28 cellular contexts compared by ENCODE assay signal in genomic region chr18:45060102-45060501, GRCh38.
A peak's percentile ranks its signal among the peaks of the same experiment; 100 is the strongest.
DNase-seq lines count a peak whose midpoint lies in the region; ATAC-seq and TF ChIP-seq lines count a peak whose summit lies in the region.
"Had no signal": no experiment of that assay in that cellular context is flagged by ENCODE, and none has a peak within 500 bp of the region (broad histone marks: within the 10 kb centered on the region; RNA-seq: fewer than 3 reads in every experiment).

No MANE protein-coding gene starts in this region.

- H3K27me3 ChIP-seq in ACC112 (ENCODE audit: insufficient read depth, low read length) (no peaks in the 10 kb centered on the region), Loucy (ENCODE audit: insufficient read depth, low read length, poor library complexity, severe bottlenecking) (no peaks in the 10 kb centered on the region), RWPE2 (ENCODE audit: insufficient read depth, poor library complexity, severe bottlenecking) (no peaks in the 10 kb centered on the region), adrenal gland (no peaks in the 10 kb centered on the region)
- H3K27me3 ChIP-seq: ascending aorta; BLaER1 treated with 17β-estradiol and CSF1 and Interleukin-3, amounts not matched to agents 10 nM and 100 nM; esophagus squamous epithelium; ovary; upper lobe of left lung had no signal

- H3K9ac ChIP-seq in Loucy (ENCODE audit: low read depth, low read length, poor library complexity, severe bottlenecking): peak overlapping the region; percentile 65
- H3K9ac ChIP-seq: BLaER1 treated with 17β-estradiol and CSF1 and Interleukin-3, amounts not matched to agents 10 nM and 100 nM had no signal

- H3K36me3 ChIP-seq in ACC112 (ENCODE audit: insufficient read depth, low read length) (no peaks in the 10 kb centered on the region), Loucy (ENCODE audit: insufficient read depth, low read length) (peaks cover 9% of the 10 kb centered on the region; the same call in 1 of the 2 replicates), RWPE2 (ENCODE audit: low read depth) (no peaks in the 10 kb centered on the region), adrenal gland (replicated peaks in 1 of 2) (no peaks in the 10 kb centered on the region)
- H3K36me3 ChIP-seq: ovary had no signal

- H3K9me3 ChIP-seq in Loucy (ENCODE audit: insufficient read depth, low read depth, low read length) (no peaks in the 10 kb centered on the region), RWPE2 (ENCODE audit: severe bottlenecking) (no peaks in the 10 kb centered on the region), adrenal gland (replicated peaks in 1 of 3) (no peaks in the 10 kb centered on the region)
- H3K9me3 ChIP-seq: ascending aorta, esophagus squamous epithelium, mucosa of descending colon, ovary, upper lobe of left lung had no signal

- peak overlapping the region; percentile 49 for H3K27ac ChIP-seq in ACC112 (ENCODE audit: low read depth, low read length)
- H3K27ac ChIP-seq in RWPE2 (ENCODE audit: poor library complexity, severe bottlenecking): peak overlapping the region; percentile 44
- H3K27ac ChIP-seq in adrenal gland: no peak overlapping the region
- H3K27ac ChIP-seq: ascending aorta; BLaER1 treated with 17β-estradiol and CSF1 and Interleukin-3, amounts not matched to agents 10 nM and 100 nM; esophagus squamous epithelium; ovary; upper lobe of left lung had no signal

- H3K4me3 ChIP-seq in ACC112 (ENCODE audit: low read depth, low read length) (no peak overlapping the region), Loucy (ENCODE audit: low read length, poor library complexity, severe bottlenecking) (peak overlapping the region; percentile 62), RWPE2 (ENCODE audit: severe bottlenecking) (no peak overlapping the region), fibroblast of villous mesenchyme (ENCODE audit: low read depth, low read length) (no peak overlapping the region), adrenal gland (no peak overlapping the region)
- H3K4me3 ChIP-seq: ascending aorta; BLaER1 treated with 17β-estradiol and CSF1 and Interleukin-3, amounts not matched to agents 10 nM and 100 nM; esophagus squamous epithelium; mucosa of descending colon; ovary; upper lobe of left lung had no signal

- no peaks in the 10 kb centered on the region for H3K9me2 ChIP-seq in Loucy (replicated peaks; ENCODE audit: low read depth, low read length)

- peak; percentile 22; the same call in 2 of the 3 replicates for ATAC-seq in RWPE2 (ENCODE audit: low read depth)
- no peak for ATAC-seq in GM21737 (IDR thresholded peaks at IDR 0.05; ENCODE audit: unreplicated experiment)

- DNase-seq in RWPE2 (ENCODE audit: low spot score): no peak
- DNase-seq in fibroblast of villous mesenchyme (ENCODE audit: low read depth): peak; percentile 37
- DNase-seq in activated T-cell treated with anti-CD3 and anti-CD28 coated beads, Interleukin-2, amount 50 U/mL, for 1 hour: no peak
- DNase-seq in adrenal gland: no peak
- no peak for DNase-seq in NCI-H2227 (lab: John Stamatoyannopoulos, UW; ENCODE audit: unreplicated experiment)
- DNase-seq: activated CD4-positive, alpha-beta memory T cell treated with anti-CD3 and anti-CD28 coated beads, Interleukin-2, amount 10 ng/mL, durations not matched to agents 7 days and 5 days; activated CD4-positive, CD25-positive, alpha-beta regulatory T cell treated with anti-CD3 and anti-CD28 coated beads, Interleukin-2, amount 50 U/mL, for 72 hours; activated CD8-positive, alpha-beta memory T cell treated with anti-CD3 and anti-CD28 coated beads, Interleukin-2, amount 50 U/mL, for 48 hours; caudate nucleus; COR-L47; cortex of kidney; esophagus squamous epithelium; H9; islet precursor cell; mucosa of descending colon; NCI-H1436; NCI-H2081 treated with DMSO at 0.1 percent for 48 hours; NCI-H774; ovary; SHP77 treated with DMSO at 0.1 percent for 48 hours; stimulated activated CD4-positive, alpha-beta T cell treated with anti-CD3 and anti-CD28 coated beads, Interleukin-12 subunit alpha, Interleukin-12 subunit beta, amount 100 ng/mL, for 4 hours; stimulated activated CD4-positive, alpha-beta T cell treated with anti-CD3 and anti-CD28 coated beads, Interleukin-4, amount 100 ng/mL, for 1 hour; upper lobe of left lung had no signal

- intact Hi-C loops in adrenal gland (cut with DNase I): no loop called here

- H3K4me2 ChIP-seq in Loucy (ENCODE audit: low read depth, low read length, poor library complexity, severe bottlenecking): peak overlapping the region; percentile 58

- TF ChIP-seq POLR2A in adrenal gland (IDR thresholded peaks at IDR 0.05): no peak

- H2AFZ ChIP-seq in ACC112 (ENCODE audit: low read length, unreplicated experiment) (no peak overlapping the region), Loucy (ENCODE audit: low read length) (no peak overlapping the region)

- H3K4me1 ChIP-seq in ACC112 (ENCODE audit: control insufficient read depth, insufficient read depth, low read length, unreplicated experiment) (peaks cover 15% of the 10 kb centered on the region), Loucy (ENCODE audit: insufficient read depth, low read length, poor library complexity, severe bottlenecking) (peaks cover 82% of the 10 kb centered on the region), RWPE2 (ENCODE audit: insufficient read depth, poor library complexity, severe bottlenecking) (peaks cover 11% of the 10 kb centered on the region), adrenal gland (replicated peaks in 1 of 2) (no peaks in the 10 kb centered on the region)
- H3K4me1 ChIP-seq: ascending aorta, esophagus squamous epithelium, upper lobe of left lung had no signal

- TF ChIP-seq CTCF in Loucy (conservative IDR thresholded peaks at IDR 0.05; ENCODE audit: low read length): no peak
- TF ChIP-seq CTCF in RWPE2 (IDR thresholded peaks at IDR 0.05; ENCODE audit: poor library complexity, severe bottlenecking): no peak
- TF ChIP-seq CTCF in fibroblast of villous mesenchyme (IDR thresholded peaks at IDR 0.05; ENCODE audit: insufficient read depth, low read depth, low read length): no peak
- TF ChIP-seq CTCF in adrenal gland (IDR thresholded peaks at IDR 0.05): no peak

- H4K20me1 ChIP-seq in Loucy (ENCODE audit: insufficient read depth, low read length, poor library complexity, severe bottlenecking): no peaks in the 10 kb centered on the region
- H4K20me1 ChIP-seq: BLaER1 treated with 17β-estradiol and CSF1 and Interleukin-3, amounts not matched to agents 10 nM and 100 nM had no signal

- H3F3A ChIP-seq in Loucy (ENCODE audit: low read depth): peaks cover 3% of the 10 kb centered on the region; the same call in 1 of the 2 replicates

- H3K79me2 ChIP-seq in ACC112 (ENCODE audit: control insufficient read depth, insufficient read depth, low read length, unreplicated experiment) (no peaks in the 10 kb centered on the region), Loucy (ENCODE audit: insufficient read depth, low read length) (no peaks in the 10 kb centered on the region)

Comparison
In these comparisons a context has a peak if more than half of its experiments do, and no peak if none do; other contexts are left out.
1. H3K27ac ChIP-seq: peak in ACC112 (single experiment) and RWPE2 (single experiment); none in adrenal gland (0 of 5).